1 cellular context compared by ENCODE assay signal in genomic region chr11:57514538-57515331, GRCh38.
TF ChIP-seq lines count a peak whose summit lies in the region.

No MANE protein-coding gene starts in this region.

TF ChIP-seq in IMR-90, 13 proteins besides CTCF, POLR2A, EP300 and RAD21 (continued from another document):
- no peak for TF ChIP-seq USF2 (IDR thresholded peaks at IDR 0.05; ENCODE audit: low read depth, low read length)
- TF ChIP-seq MAFK (IDR thresholded peaks at IDR 0.05; ENCODE audit: low read depth, low read length): no peak
- no peak for TF ChIP-seq BHLHE40 (IDR thresholded peaks at IDR 0.05; ENCODE audit: low read depth, low read length)
- TF ChIP-seq FOS (IDR thresholded peaks at IDR 0.05; ENCODE audit: low read depth, low read length): no peak
- TF ChIP-seq MXI1 (IDR thresholded peaks at IDR 0.05; ENCODE audit: borderline replicate concordance, low read depth, low read length): 0 out of 2 replicates have a peak, but pooled peaks have one; percentile 7
- TF ChIP-seq, protein P1, sequence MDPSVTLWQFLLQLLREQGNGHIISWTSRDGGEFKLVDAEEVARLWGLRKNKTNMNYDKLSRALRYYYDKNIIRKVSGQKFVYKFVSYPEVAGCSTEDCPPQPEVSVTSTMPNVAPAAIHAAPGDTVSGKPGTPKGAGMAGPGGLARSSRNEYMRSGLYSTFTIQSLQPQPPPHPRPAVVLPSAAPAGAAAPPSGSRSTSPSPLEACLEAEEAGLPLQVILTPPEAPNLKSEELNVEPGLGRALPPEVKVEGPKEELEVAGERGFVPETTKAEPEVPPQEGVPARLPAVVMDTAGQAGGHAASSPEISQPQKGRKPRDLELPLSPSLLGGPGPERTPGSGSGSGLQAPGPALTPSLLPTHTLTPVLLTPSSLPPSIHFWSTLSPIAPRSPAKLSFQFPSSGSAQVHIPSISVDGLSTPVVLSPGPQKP (IDR thresholded peaks at IDR 0.05; ENCODE audit: borderline replicate concordance, low read depth, low read length): 0 out of 2 replicates have a peak, but pooled peaks have one; percentile 65
- no peak for TF ChIP-seq RCOR1 (IDR thresholded peaks at IDR 0.05; ENCODE audit: insufficient replicate concordance, low read length)
- TF ChIP-seq MAZ (IDR thresholded peaks at IDR 0.05; ENCODE audit: borderline replicate concordance, low read depth, low read length): peak; percentile 25; the same call in 1 of the 2 replicates
